In genomic region chr19:34351382-34351802, GRCh38 we compare ENCODE assay signal across 11 cellular contexts. TPM values are rescaled to one million over a fixed set of nuclear protein-coding genes. Genes with fewer than 3 reads are reported as not detected.
A peak's percentile ranks its signal among the peaks of the same experiment; 100 is the strongest.
DNase-seq lines count a peak whose midpoint lies in the region; ATAC-seq, FAIRE-seq and TF ChIP-seq lines count a peak whose summit lies in the region.
"Had no signal": no experiment of that assay in that cellular context is flagged by ENCODE, and none has a peak within 500 bp of the region (broad histone marks: within the 10 kb centered on the region; RNA-seq: fewer than 3 reads in every experiment).

No MANE protein-coding gene starts in this region.

- peak overlapping the region; percentile 87 for H3K27ac Mint-ChIP-seq in activated T-helper 17 cell treated with anti-CD3 and anti-CD28 coated beads, Interleukin-2, amount 50 U/mL, for 72 hours

- TF ChIP-seq POLR2A in prostate gland (IDR thresholded peaks at IDR 0.05), result no peak

- H3K4me3 ChIP-seq in pancreas, result no peak overlapping the region
- H3K4me3 ChIP-seq in prostate gland, result no peak overlapping the region

- H3K4me1 Mint-ChIP-seq in activated T-cell treated with anti-CD3 and anti-CD28 coated beads, Interleukin-2, amount 50 U/mL, for 4 hours (ENCODE audit: low read depth), result peaks cover 23% of the 10 kb centered on the region
- H3K4me1 Mint-ChIP-seq in activated T-helper 17 cell treated with anti-CD3 and anti-CD28 coated beads, Interleukin-2, amount 50 U/mL, for 72 hours, result peaks cover 12% of the 10 kb centered on the region

- TF ChIP-seq CTCF in pancreas (IDR thresholded peaks at IDR 0.05) (no peak), prostate gland (IDR thresholded peaks at IDR 0.05) (no peak)

- no peak for FAIRE-seq in pancreas (lab: Jason Lieb, UNC)
- FAIRE-seq: colon had no signal

- no peak for DNase-seq in activated T-cell treated with anti-CD3 and anti-CD28 coated beads, Interleukin-2, amount 50 U/mL, for 4 hours
- DNase-seq in activated T-cell treated with anti-CD3 and anti-CD28 coated beads for 4 hours (no peak), pancreas (peak in 2 of 6 donors; percentile 42 to 61), LoVo (ENCODE audit: low spot score) (no peak), prostate gland (ENCODE audit: low spot score) (no peak)
- DNase-seq: mammary epithelial cell, NCI-H187 treated with DMSO at 0.1 percent for 48 hours had no signal

- H3K9me3 ChIP-seq in pancreas (no peaks in the 10 kb centered on the region), prostate gland (no peaks in the 10 kb centered on the region)

- ATAC-seq in activated T-cell treated with anti-CD3 and anti-CD28 coated beads, Interleukin-2, amount 50 U/mL, for 4 hours, result no peak
- ATAC-seq in HG03378 (IDR thresholded peaks at IDR 0.05; ENCODE audit: unreplicated experiment), result peak; percentile 48
- peak; percentile 12 for ATAC-seq in activated T-helper 17 cell treated with anti-CD3 and anti-CD28 coated beads, Interleukin-2, amount 50 U/mL, for 72 hours (replicated peaks)
- ATAC-seq in pancreas, result peak; percentile 20 to 63 (median 59)
- ATAC-seq in HG02588 (IDR thresholded peaks at IDR 0.05; ENCODE audit: unreplicated experiment), result no peak

- H3K27me3 ChIP-seq in pancreas, result no peaks in the 10 kb centered on the region
- H3K27me3 ChIP-seq in prostate gland (replicated peaks; ENCODE audit: insufficient read depth), result no peaks in the 10 kb centered on the region

- H3K36me3 ChIP-seq in pancreas (peaks cover 0 to 37% (median 0%) of the 10 kb centered on the region in 3 donors), prostate gland (no peaks in the 10 kb centered on the region)

- intact Hi-C loops in pancreas (cut with DNase I) (no loop called here), prostate gland (cut with DNase I) (no loop called here)

- peak overlapping the region in 1 of 4 donors; percentile 17 for H3K27ac ChIP-seq in pancreas
- H3K27ac ChIP-seq in prostate gland, result no peak overlapping the region

- no peaks in the 10 kb centered on the region for H3K4me1 ChIP-seq in pancreas
- H3K4me1 ChIP-seq in prostate gland (replicated peaks), result no peaks in the 10 kb centered on the region

- H3K27me3 Mint-ChIP-seq in activated T-cell treated with anti-CD3 and anti-CD28 coated beads, Interleukin-2, amount 50 U/mL, for 4 hours (ENCODE audit: low read depth), result no peaks in the 10 kb centered on the region
- no peaks in the 10 kb centered on the region for H3K27me3 Mint-ChIP-seq in activated T-helper 17 cell treated with anti-CD3 and anti-CD28 coated beads, Interleukin-2, amount 50 U/mL, for 72 hours

- peaks cover 4% of the 10 kb centered on the region for H3K36me3 Mint-ChIP-seq in activated T-cell treated with anti-CD3 and anti-CD28 coated beads, Interleukin-2, amount 50 U/mL, for 4 hours (ENCODE audit: insufficient read depth)
- H3K36me3 Mint-ChIP-seq in activated T-helper 17 cell treated with anti-CD3 and anti-CD28 coated beads, Interleukin-2, amount 50 U/mL, for 72 hours (ENCODE audit: low read depth), result peaks cover 37% of the 10 kb centered on the region

- 69% methylated on average over 3 of the region's 3 CpGs for WGBS in pancreas, 2 donors
- WGBS in prostate gland, result 85% methylated on average over 3 of the region's 3 CpGs

- peak overlapping the region; percentile 3 for H3K4me3 Mint-ChIP-seq in activated T-cell treated with anti-CD3 and anti-CD28 coated beads, Interleukin-2, amount 50 U/mL, for 4 hours
- peak overlapping the region; percentile 70 for H3K4me3 Mint-ChIP-seq in activated T-helper 17 cell treated with anti-CD3 and anti-CD28 coated beads, Interleukin-2, amount 50 U/mL, for 72 hours

- no peaks in the 10 kb centered on the region for H3K9me3 Mint-ChIP-seq in activated T-cell treated with anti-CD3 and anti-CD28 coated beads, Interleukin-2, amount 50 U/mL, for 4 hours
- no peaks in the 10 kb centered on the region for H3K9me3 Mint-ChIP-seq in activated T-helper 17 cell treated with anti-CD3 and anti-CD28 coated beads, Interleukin-2, amount 50 U/mL, for 72 hours

RNA-seq across cellular contexts. Expression of gene GPI, which starts 13.6 kb away (rescaled TPM):
- 100 to 1,000 TPM; 383 to 449 (median 421) TPM for total RNA-seq in activated T-cell treated with anti-CD3 and anti-CD28 coated beads, Interleukin-2, amount 50 U/mL, for 4 hours
- 1,000 to 10,000 TPM in 1 of 2 donors, 100 to 1,000 TPM in 1; 862 to 1,104 TPM for total RNA-seq in activated T-helper 17 cell treated with anti-CD3 and anti-CD28 coated beads, Interleukin-2, amount 50 U/mL, for 72 hours
- total RNA-seq in pancreas (100 to 1,000 TPM in 2 of 6 donors, 10 to 100 TPM in 4; 50.5 to 119 (median 70.9) TPM), prostate gland (100 to 1,000 TPM; 106 to 188 TPM)
- polyA plus RNA-seq in pancreas, result 10 to 100 TPM; 51.1 to 73.0 TPM

RNA-seq across cellular contexts. Expression of gene PDCD2L, which starts 52.8 kb away (rescaled TPM):
- 10 to 100 TPM; 55.9 to 65.0 (median 63.5) TPM for total RNA-seq in activated T-cell treated with anti-CD3 and anti-CD28 coated beads, Interleukin-2, amount 50 U/mL, for 4 hours
- total RNA-seq in activated T-helper 17 cell treated with anti-CD3 and anti-CD28 coated beads, Interleukin-2, amount 50 U/mL, for 72 hours, result 10 to 100 TPM; 11.9 to 30.4 TPM
- total RNA-seq in pancreas, result 1 to 10 TPM; 4.2 to 8.3 (median 5.5) TPM
- polyA plus RNA-seq in pancreas, result 10 to 100 TPM; 10.8 to 11.2 TPM
- total RNA-seq in prostate gland, result 10 to 100 TPM; 15.5 to 16.2 TPM

Comparison
In these comparisons a context has a peak if more than half of its experiments do, and no peak if none do; other contexts are left out.
1. ATAC-seq: peak in HG03378 (single experiment), activated T-helper 17 cell treated with anti-CD3 and anti-CD28 coated beads, Interleukin-2, amount 50 U/mL, for 72 hours (single experiment) and pancreas (4 of 4); none in activated T-cell treated with anti-CD3 and anti-CD28 coated beads, Interleukin-2, amount 50 U/mL, for 4 hours (0 of 2) and HG02588 (single experiment).